In the genomic region with DNA sequence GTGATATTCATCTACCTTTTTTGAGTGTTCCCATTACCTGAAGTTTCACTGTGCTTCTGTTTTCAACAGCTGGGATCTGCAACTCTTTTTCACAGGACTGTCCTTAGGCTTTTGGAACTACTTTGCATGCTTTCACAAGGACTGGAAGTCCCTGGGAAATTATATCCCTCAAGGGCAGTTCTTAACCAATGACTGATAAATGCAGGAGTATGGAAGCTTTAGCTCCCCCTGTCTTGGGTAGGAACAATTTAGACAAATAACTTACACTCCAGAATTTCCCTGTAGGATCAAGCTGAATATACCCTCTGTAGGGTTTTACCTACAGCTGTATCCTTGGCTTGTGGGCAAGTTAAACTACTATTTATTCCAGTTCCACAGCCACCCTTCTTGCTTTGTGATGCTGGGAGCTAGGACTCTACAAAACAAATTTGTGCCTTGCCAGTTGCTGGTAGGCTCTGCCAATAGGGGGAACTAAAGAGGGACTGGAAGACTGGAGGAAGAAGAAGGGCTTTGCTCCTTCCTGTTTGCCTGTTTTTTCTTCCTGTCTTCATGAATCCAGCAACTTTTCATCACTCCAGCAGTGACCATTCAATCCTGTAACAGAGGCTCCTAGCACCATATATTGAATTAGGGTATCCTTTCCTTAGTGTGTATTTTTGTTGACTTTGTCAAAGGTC, we compare ENCODE assay signal across 10 cellular contexts. TPM values are rescaled to one million over a fixed set of nuclear protein-coding genes. Genes with fewer than 3 reads are reported as not detected.
DNase-seq lines count a peak whose midpoint lies in the region; ATAC-seq, FAIRE-seq and TF ChIP-seq lines count a peak whose summit lies in the region.
"Had no signal": no experiment of that assay in that cellular context is flagged by ENCODE, and none has a peak within 500 bp of the region (broad histone marks: within the 10 kb centered on the region; RNA-seq: fewer than 3 reads in every experiment).

No MANE protein-coding gene starts in this region.

- H3K36me3 ChIP-seq in IMR-90 (ENCODE audit: control insufficient read depth, insufficient read depth, low read length) (no peaks in the 10 kb centered on the region), keratinocyte (ENCODE audit: control insufficient read depth in 2 of 2, extremely low read depth in 1 of 2, insufficient read depth in 2 of 2, low read length in 2 of 2) (no peaks in the 10 kb centered on the region), aorta (ENCODE audit: control insufficient read depth in 1 of 2, insufficient read depth in 2 of 2, low read length in 1 of 2) (no peaks in the 10 kb centered on the region)
- H3K36me3 ChIP-seq: sigmoid colon, vagina had no signal

- H3K4me2 ChIP-seq in IMR-90 (ENCODE audit: low read depth, low read length) = no peak overlapping the region
- no peak overlapping the region for H3K4me2 ChIP-seq in keratinocyte (ENCODE audit: control insufficient read depth, extremely low read depth, insufficient read depth, low read depth, low read length)

- no peak overlapping the region for H4K8ac ChIP-seq in IMR-90 (ENCODE audit: low read depth in 2 of 2, low read length in 2 of 2)

- H2BK20ac ChIP-seq in IMR-90 (ENCODE audit: low read depth, low read length) = peak overlapping the region; percentile 34; the same call in 1 of the 2 replicates

- TF ChIP-seq CTCF in GM10266 (IDR thresholded peaks at IDR 0.05; ENCODE audit: control insufficient read depth, insufficient read depth, low read depth, missing control alignments) (peak; percentile 23), IMR-90 (conservative IDR thresholded peaks at IDR 0.05; ENCODE audit: low read depth, low read length) (no peak), keratinocyte (optimal IDR thresholded peaks at IDR 0.05 in 1 of 3, IDR thresholded peaks at IDR 0.05 in 1 of 3, conservative IDR thresholded peaks at IDR 0.05 in 1 of 3; ENCODE audit: extremely low read depth in 1 of 3, insufficient read depth in 2 of 3, low read length in 3 of 3) (peak; percentile 39 to 48 (median 43))

- no peak overlapping the region for H3K9ac ChIP-seq in IMR-90 (ENCODE audit: low read depth, low read length)
- no peak overlapping the region for H3K9ac ChIP-seq in keratinocyte (ENCODE audit: control insufficient read depth, extremely low read depth, insufficient read depth, low read length)

- TF ChIP-seq POLR2A in IMR-90 (IDR thresholded peaks at IDR 0.05; ENCODE audit: low read depth, low read length) = no peak

- H3K4me3 ChIP-seq in IMR-90 (ENCODE audit: insufficient read depth, low read depth, low read length) (no peak overlapping the region), keratinocyte (ENCODE audit: control insufficient read depth in 2 of 3, extremely low read depth in 1 of 3, insufficient read depth in 2 of 3, low read depth in 1 of 3, low read length in 3 of 3) (no peak overlapping the region), aorta (ENCODE audit: low read length in 2 of 2) (no peak overlapping the region)
- H3K4me3 ChIP-seq: sigmoid colon, vagina had no signal

- H3K27ac ChIP-seq in IMR-90 (ENCODE audit: insufficient read depth, low read length) = no peak overlapping the region
- H3K27ac ChIP-seq in keratinocyte (ENCODE audit: control insufficient read depth, insufficient read depth, low read length) = no peak overlapping the region
- no peak overlapping the region for H3K27ac ChIP-seq in aorta (ENCODE audit: low read depth in 1 of 2, low read length in 2 of 2)
- H3K27ac ChIP-seq: sigmoid colon, vagina had no signal

- no peaks in the 10 kb centered on the region for H3K79me2 ChIP-seq in keratinocyte (ENCODE audit: control insufficient read depth, insufficient read depth, low read length)

- intact Hi-C loops in IMR-90 (cut with micrococcal nuclease) = no loop called here
- intact Hi-C loops in aorta (cut with DNase I) = loop anchor here in 1 of 2 donors (10.0 kb wide), 1 partner anchor 55 kb away; no protein-coding TSS in a partner anchor

- FAIRE-seq in keratinocyte (lab: Jason Lieb, UNC) = no peak
- FAIRE-seq: colon had no signal

- in situ Hi-C loops in IMR-90 (cut with MboI; ENCODE audit: low sequenced_read_pairs) = no loop called here

- CTCF ChIA-PET in IMR-90 (lab: Yijun Ruan, JAX) = no interaction called here

- no peak overlapping the region for H3K14ac ChIP-seq in IMR-90 (replicated peaks; ENCODE audit: low read depth, low read length)

- DNase-seq in GM10266 (ENCODE audit: extremely low spot score) = no peak
- no peak for DNase-seq in IMR-90
- DNase-seq in SKM-1 (lab: John Stamatoyannopoulos, UW; ENCODE audit: unreplicated experiment) = peak; percentile 32
- no peak for DNase-seq in keratinocyte (ENCODE audit: low read depth, low spot score)
- DNase-seq in NCI-H1048 (lab: John Stamatoyannopoulos, UW) = no peak
- no peak for DNase-seq in aorta
- DNase-seq: sigmoid colon had no signal

- H4K20me1 ChIP-seq in IMR-90 (ENCODE audit: insufficient read depth, low read length) = no peaks in the 10 kb centered on the region
- H4K20me1 ChIP-seq in keratinocyte (ENCODE audit: control insufficient read depth, extremely low read depth, insufficient read depth, low read length) = no peaks in the 10 kb centered on the region

- H2AK9ac ChIP-seq in IMR-90 (replicated peaks; ENCODE audit: low read depth, low read length, poor library complexity) = no peak overlapping the region

- H3K23ac ChIP-seq in IMR-90 (ENCODE audit: low read depth, low read length) = no peak overlapping the region

- no peak overlapping the region for H3K18ac ChIP-seq in IMR-90 (ENCODE audit: low read depth, low read length)

- H2AK5ac ChIP-seq in IMR-90 (ENCODE audit: low read depth, low read length) = no peak overlapping the region

- no peak overlapping the region for H4K91ac ChIP-seq in IMR-90 (ENCODE audit: insufficient read depth, low read depth, low read length)

- no peak overlapping the region for H3K4ac ChIP-seq in IMR-90 (ENCODE audit: low read depth, low read length)

- H3K9me3 ChIP-seq in IMR-90 (ENCODE audit: control insufficient read depth, insufficient read depth, low read length) (no peaks in the 10 kb centered on the region), keratinocyte (ENCODE audit: control insufficient read depth, low read depth, low read length) (no peaks in the 10 kb centered on the region), aorta (ENCODE audit: control insufficient read depth, low read length) (no peaks in the 10 kb centered on the region)
- H3K9me3 ChIP-seq: sigmoid colon, vagina had no signal

- H2AFZ ChIP-seq in IMR-90 (replicated peaks; ENCODE audit: low read length, poor library complexity) (no peak overlapping the region), keratinocyte (ENCODE audit: control insufficient read depth, low read length) (peak overlapping the region; percentile 1)

- BruUV-seq in IMR-90 (replicated peaks; lab: Mats Ljungman, UMichigan) = no TSS peak

- no peak overlapping the region for H3K56ac ChIP-seq in IMR-90 (ENCODE audit: extremely low read depth, insufficient read depth, low read length)

- ATAC-seq in IMR-90 (ENCODE audit: low read depth) (no peak), esophagus mucosa (no peak), aorta (ENCODE audit: low FRiP score) (no peak)

- H3K4me1 ChIP-seq in IMR-90 (ENCODE audit: control insufficient read depth, insufficient read depth, low read length) (peaks cover 5% of the 10 kb centered on the region), keratinocyte (ENCODE audit: control insufficient read depth, extremely low read depth, insufficient read depth, low read length) (no peaks in the 10 kb centered on the region), aorta (ENCODE audit: control insufficient read depth in 1 of 2, insufficient read depth in 2 of 2, low read length in 2 of 2) (no peaks in the 10 kb centered on the region)

- H3K27me3 ChIP-seq in IMR-90 (ENCODE audit: control insufficient read depth, insufficient read depth, low read length) (no peaks in the 10 kb centered on the region), keratinocyte (ENCODE audit: control insufficient read depth, extremely low read depth, insufficient read depth, low read length) (no peaks in the 10 kb centered on the region), aorta (ENCODE audit: control insufficient read depth in 1 of 2, insufficient read depth in 2 of 2, low read length in 1 of 2) (no peaks in the 10 kb centered on the region)
- H3K27me3 ChIP-seq: sigmoid colon, vagina had no signal

- no peak for TF ChIP-seq RAD21 in IMR-90 (IDR thresholded peaks at IDR 0.05; ENCODE audit: low read length)

- H3K9me1 ChIP-seq in IMR-90 (ENCODE audit: insufficient read depth, low read length) (peaks cover 3% of the 10 kb centered on the region; the same call in 1 of the 2 replicates), keratinocyte (ENCODE audit: control insufficient read depth, extremely low read depth, insufficient read depth, low read length) (no peaks in the 10 kb centered on the region)

- no peaks in the 10 kb centered on the region for H3K79me1 ChIP-seq in IMR-90 (ENCODE audit: low read depth in 1 of 2, low read length in 2 of 2)

- H2BK15ac ChIP-seq in IMR-90 (ENCODE audit: low read depth, low read length) = no peak overlapping the region

- H2BK5ac ChIP-seq in IMR-90 (ENCODE audit: low read depth, low read length, poor library complexity, severe bottlenecking) = no peak overlapping the region

- H4K5ac ChIP-seq in IMR-90 (ENCODE audit: low read depth, low read length) = no peak overlapping the region

- H2BK120ac ChIP-seq in IMR-90 (ENCODE audit: low read depth, low read length) = no peak overlapping the region

- POLR2A ChIA-PET in IMR-90 (lab: Charles Lee; ENCODE audit: unreplicated experiment) = interaction anchor here (0.6 kb wide), 1 partner anchor 211 kb away, joined by 3 read pairs; no protein-coding TSS in a partner anchor

- dilution Hi-C loops in IMR-90 (cut with HindIII; ENCODE audit: low sequenced_read_pairs, unreplicated experiment) = no loop called here
- dilution Hi-C loops in keratinocyte (cut with MboI; ENCODE audit: extremely low pct_ligation_motif_present, low sequenced_read_pairs) = no loop called here

RNA-seq across cellular contexts. Expression of gene ZNF280D, which starts 6.8 kb away (rescaled TPM):
- 21.0 and 28.6 TPM in 2 replicates for total RNA-seq in IMR-90 (2012; rRNA removed)
- polyA plus RNA-seq in IMR-90 (2012; rRNA removed) = 7.3 and 8.3 TPM in 2 replicates
- polyA plus RNA-seq in IMR-90 (2012; cell fraction: cytosol; rRNA removed) = 0.76 and 1.2 TPM in 2 replicates
- 1.6 and 21.6 TPM in 2 replicates for polyA plus RNA-seq in IMR-90 (2012; cell fraction: nucleus; rRNA removed; ENCODE audit: low replicate concordance)
- 4.0 to 8.7 TPM (median 4.0 TPM) in 3 replicates for polyA plus RNA-seq in keratinocyte
- 10.5 TPM for polyA plus RNA-seq in keratinocyte (2011; ENCODE audit: low read depth)
- polyA plus RNA-seq in keratinocyte (2011; cell fraction: cytosol; rRNA removed) = 2.2 and 4.7 TPM in 2 replicates
- polyA plus RNA-seq in keratinocyte (2011; cell fraction: nucleus; rRNA removed) = 7.9 and 11.8 TPM in 2 replicates
- 3.5 and 5.7 TPM in 2 replicates for polyA plus RNA-seq in keratinocyte (2012; ENCODE audit: low replicate concordance)
- polyA minus RNA-seq in keratinocyte = 1.4 to 10.7 TPM (median 8.9 TPM) in 3 replicates
- 4.4 TPM for polyA minus RNA-seq in keratinocyte (2011; cell fraction: cytosol; rRNA and poly(A)+ RNA removed)
- 10.3 and 21.6 TPM in 2 replicates for polyA minus RNA-seq in keratinocyte (2011; cell fraction: nucleus; rRNA and poly(A)+ RNA removed)
- 14.6 TPM for total RNA-seq in esophagus mucosa
- total RNA-seq in aorta = 10 to 100 TPM; 64.4 to 90.8 TPM
- 10 to 100 TPM; 15.0 to 25.7 TPM for polyA plus RNA-seq in aorta
